In the genomic region with DNA sequence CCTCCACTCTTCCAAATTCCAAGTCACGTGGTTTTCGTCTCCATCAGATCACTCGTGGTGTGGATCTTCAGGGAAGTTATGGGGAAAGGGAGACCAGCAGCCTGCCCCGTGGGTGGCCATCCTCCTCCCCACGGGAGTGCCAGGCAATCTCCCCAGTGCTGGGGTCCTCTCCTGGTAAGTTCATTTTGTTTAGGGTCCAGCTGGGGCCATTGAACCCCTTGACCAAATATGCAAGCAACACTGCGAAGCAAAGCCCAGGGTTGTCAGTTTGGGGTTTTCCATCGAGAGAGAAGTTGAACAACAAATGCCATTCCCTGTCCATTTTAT, we compare ENCODE assay signal across 8 cellular contexts. TPM values are rescaled to one million over a fixed set of nuclear protein-coding genes. Genes with fewer than 3 reads are reported as not detected.
DNase-seq lines count a peak whose midpoint lies in the region; ATAC-seq, FAIRE-seq and TF ChIP-seq lines count a peak whose summit lies in the region.

No MANE protein-coding gene starts in this region.

- H3K27ac Mint-ChIP-seq in IgD-negative memory B cell: peak overlapping the region; percentile 77 to 97 (median 85)

- WGBS in A549 (ENCODE audit: missing lambda C conversion rate): 66% methylated on average over 7 of the region's 7 CpGs

- H3K4me1 ChIP-seq in A549 (peaks cover 24% of the 10 kb centered on the region), mucosa of stomach (ENCODE audit: control insufficient read depth, insufficient read depth, low read length) (peaks cover 12% of the 10 kb centered on the region)

- CTCF ChIA-PET in A549 (lab: Yijun Ruan, JAX): interaction anchor here (1.6 kb wide), 1 partner anchor 22 kb away, joined by 3 read pairs; no protein-coding TSS in a partner anchor

- in situ Hi-C loops in GM13976 (cut with MboI; ENCODE audit: low sequenced_read_pairs, unreplicated experiment): no loop called here

- POLR2A ChIA-PET in A549 (lab: Yijun Ruan, JAX): interaction anchor here (0.6 to 1.3 kb wide), 6 partner anchors 17 to 273 kb away, joined by 3 to 7 read pairs (median 5); a partner anchor contains a TSS

- H3K27ac ChIP-seq in A549: peak overlapping the region; percentile 71 to 93

- TF ChIP-seq CTCF in A549 (IDR thresholded peaks at IDR 0.05) (no peak), cardiac fibroblast (IDR thresholded peaks at IDR 0.05; ENCODE audit: low read depth, low read length) (no peak), GM13976 (IDR thresholded peaks at IDR 0.05; ENCODE audit: borderline replicate concordance, control extremely low read depth, extremely low read depth, insufficient read depth, missing control alignments) (no peak)

- ATAC-seq in A549: no peak
- no peak for ATAC-seq in HG02610 (IDR thresholded peaks at IDR 0.05; ENCODE audit: unreplicated experiment)

- peaks cover 27 to 32% (median 30%) of the 10 kb centered on the region in 3 donors for H3K4me1 Mint-ChIP-seq in IgD-negative memory B cell

- TF ChIP-seq RAD21 in A549 (conservative IDR thresholded peaks at IDR 0.05 in 1 of 2, IDR thresholded peaks at IDR 0.05 in 1 of 2): no peak

- TF ChIP-seq EP300 in A549 (IDR thresholded peaks at IDR 0.05): no peak

- H3K27me3 ChIP-seq in mucosa of stomach (ENCODE audit: control insufficient read depth, insufficient read depth, low read length): no peaks in the 10 kb centered on the region

- no peak for FAIRE-seq in A549 (lab: Jason Lieb, UNC)

- H3K27me3 Mint-ChIP-seq in IgD-negative memory B cell: no peaks in the 10 kb centered on the region

- no peak for TF ChIP-seq POLR2A in A549 (IDR thresholded peaks at IDR 0.05; ENCODE audit: low read length)

- H3K9me3 Mint-ChIP-seq in IgD-negative memory B cell: no peaks in the 10 kb centered on the region

- DNase-seq in A549 (ENCODE audit: low read depth in 1 of 2, low spot score in 1 of 2) (no peak), cardiac fibroblast (ENCODE audit: low read depth in 2 of 2) (no peak), NCI-H748 treated with DMSO at 0.1 percent for 48 hours (lab: John Stamatoyannopoulos, UW) (no peak), GM13976 (ENCODE audit: low spot score) (no peak)
- no peak for DNase-seq in activated effector memory CD4-positive, alpha-beta T cell treated with anti-CD3 and anti-CD28 coated beads, Interleukin-2, amount 50 U/mL, for 16 hours

- no peaks in the 10 kb centered on the region for H3K36me3 ChIP-seq in mucosa of stomach (ENCODE audit: control insufficient read depth, insufficient read depth, low read length)

- peak overlapping the region; percentile 86 for H3K9ac ChIP-seq in mucosa of stomach (ENCODE audit: low read length)

- peak overlapping the region; percentile 85 for H3K4me2 ChIP-seq in A549

- H3K4me3 ChIP-seq in A549 (peak overlapping the region; percentile 59), cardiac fibroblast (replicated peaks in 1 of 2; ENCODE audit: low read depth in 2 of 2, low read length in 2 of 2) (peak overlapping the region; percentile 67 to 83), mucosa of stomach (ENCODE audit: low read length) (peak overlapping the region; percentile 93)

- H3K36me3 Mint-ChIP-seq in IgD-negative memory B cell: peaks cover 1% of the 10 kb centered on the region

- peak overlapping the region; percentile 84 to 100 (median 94) for H3K4me3 Mint-ChIP-seq in IgD-negative memory B cell

- H3K9me3 ChIP-seq in A549: no peaks in the 10 kb centered on the region
- H3K9me3 ChIP-seq in mucosa of stomach (ENCODE audit: control insufficient read depth, low read length): no peaks in the 10 kb centered on the region

TF ChIP-seq in A549, 52 proteins besides CTCF, POLR2A, EP300 and RAD21:
- TF ChIP-seq, protein P1, sequence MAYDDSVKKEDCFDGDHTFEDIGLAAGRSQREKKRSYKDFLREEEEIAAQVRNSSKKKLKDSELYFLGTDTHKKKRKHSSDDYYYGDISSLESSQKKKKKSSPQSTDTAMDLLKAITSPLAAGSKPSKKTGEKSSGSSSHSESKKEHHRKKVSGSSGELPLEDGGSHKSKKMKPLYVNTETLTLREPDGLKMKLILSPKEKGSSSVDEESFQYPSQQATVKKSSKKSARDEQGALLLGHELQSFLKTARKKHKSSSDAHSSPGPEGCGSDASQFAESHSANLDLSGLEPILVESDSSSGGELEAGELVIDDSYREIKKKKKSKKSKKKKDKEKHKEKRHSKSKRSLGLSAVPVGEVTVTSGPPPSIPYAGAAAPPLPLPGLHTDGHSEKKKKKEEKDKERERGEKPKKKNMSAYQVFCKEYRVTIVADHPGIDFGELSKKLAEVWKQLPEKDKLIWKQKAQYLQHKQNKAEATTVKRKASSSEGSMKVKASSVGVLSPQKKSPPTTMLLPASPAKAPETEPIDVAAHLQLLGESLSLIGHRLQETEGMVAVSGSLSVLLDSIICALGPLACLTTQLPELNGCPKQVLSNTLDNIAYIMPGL (CRISPR knock-in tag; IDR thresholded peaks at IDR 0.05; ENCODE audit: borderline replicate concordance): no peak
- TF ChIP-seq FOSL2 (IDR thresholded peaks at IDR 0.05): no peak
- TF ChIP-seq FOSL2 (CRISPR knock-in tag; IDR thresholded peaks at IDR 0.05): no peak
- TF ChIP-seq, protein P2, sequence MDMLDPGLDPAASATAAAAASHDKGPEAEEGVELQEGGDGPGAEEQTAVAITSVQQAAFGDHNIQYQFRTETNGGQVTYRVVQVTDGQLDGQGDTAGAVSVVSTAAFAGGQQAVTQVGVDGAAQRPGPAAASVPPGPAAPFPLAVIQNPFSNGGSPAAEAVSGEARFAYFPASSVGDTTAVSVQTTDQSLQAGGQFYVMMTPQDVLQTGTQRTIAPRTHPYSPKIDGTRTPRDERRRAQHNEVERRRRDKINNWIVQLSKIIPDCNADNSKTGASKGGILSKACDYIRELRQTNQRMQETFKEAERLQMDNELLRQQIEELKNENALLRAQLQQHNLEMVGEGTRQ (IDR thresholded peaks at IDR 0.05): 0 out of 2 replicates have a peak, but pooled peaks have one; percentile 51

RNA-seq across cellular contexts. Expression of a gene that starts 4.1 kb away (rescaled TPM):
- polyA plus RNA-seq in A549 (2011; rRNA removed) (43.5 and 47.6 TPM in 2 replicates), A549 (2017; fragmentation: RNase III; extraction: RNeasy Plus Mini Kit Qiagen cat#74134 plus additional on column Dnase treatment) (34.4 to 36.6 TPM (median 36.4 TPM) in 3 replicates), IgD-negative memory B cell (34.6 TPM)
- 18.7 and 20.4 TPM in 2 replicates for polyA plus RNA-seq in A549 (2012; cell fraction: cytosol; rRNA removed)
- 10.8 and 15.3 TPM in 2 replicates for polyA plus RNA-seq in A549 (2012; cell fraction: nucleus; rRNA removed)
- polyA minus RNA-seq in A549 (2011; rRNA and poly(A)+ RNA removed): 42.8 and 42.9 TPM in 2 replicates
